ENCODE assay signal across 14 cellular contexts in genomic region chr9:98046161-98046543, GRCh38. TPM values are rescaled to one million over a fixed set of nuclear protein-coding genes. Genes with fewer than 3 reads are reported as not detected.
DNase-seq lines count a peak whose midpoint lies in the region; ATAC-seq and TF ChIP-seq lines count a peak whose summit lies in the region.
"Had no signal": no experiment of that assay in that cellular context is flagged by ENCODE, and none has a peak within 500 bp of the region (broad histone marks: within the 10 kb centered on the region; RNA-seq: fewer than 3 reads in every experiment).

No MANE protein-coding gene starts in this region.

- H3K27me3 ChIP-seq in CD4-positive, CD25-positive, alpha-beta regulatory T cell (ENCODE audit: control insufficient read depth, insufficient read depth, low read length): no peaks in the 10 kb centered on the region
- no peaks in the 10 kb centered on the region for H3K27me3 ChIP-seq in lower lobe of right lung (ENCODE audit: low read depth)
- H3K27me3 ChIP-seq: suprapubic skin had no signal

- no peaks in the 10 kb centered on the region for H3K36me3 Mint-ChIP-seq in CD4-positive, CD25-positive, alpha-beta regulatory T cell
- H3K36me3 Mint-ChIP-seq in T-helper 17 cell (ENCODE audit: low read depth): no peaks in the 10 kb centered on the region

- H3K4me1 ChIP-seq in CD4-positive, CD25-positive, alpha-beta regulatory T cell (ENCODE audit: control insufficient read depth, insufficient read depth, low read length, poor library complexity, severe bottlenecking): no peaks in the 10 kb centered on the region
- no peaks in the 10 kb centered on the region for H3K4me1 ChIP-seq in lower lobe of right lung
- H3K4me1 ChIP-seq: suprapubic skin had no signal

- no peaks in the 10 kb centered on the region for H3K9me3 ChIP-seq in CD4-positive, CD25-positive, alpha-beta regulatory T cell (ENCODE audit: control insufficient read depth in 2 of 2, low read length in 2 of 2)
- H3K9me3 ChIP-seq in T-helper 17 cell (ENCODE audit: control insufficient read depth, low read length, poor library complexity, severe bottlenecking) (no peaks in the 10 kb centered on the region), lower lobe of right lung (no peaks in the 10 kb centered on the region)
- H3K9me3 ChIP-seq: suprapubic skin had no signal

- no peaks in the 10 kb centered on the region for H3K9me3 Mint-ChIP-seq in CD4-positive, CD25-positive, alpha-beta regulatory T cell
- H3K9me3 Mint-ChIP-seq: nephron had no signal

- DNase-seq in CD4-positive, CD25-positive, alpha-beta regulatory T cell: no peak
- no peak for DNase-seq in GM12864 (ENCODE audit: low read depth)
- DNase-seq in T-helper 17 cell: no peak
- no peak for DNase-seq in lower lobe of right lung
- no peak for DNase-seq in HUDEP-2 (lab: John Stamatoyannopoulos, UW; ENCODE audit: unreplicated experiment in 76 of 76)
- DNase-seq in stimulated activated CD4-positive, alpha-beta T cell treated with anti-CD3 and anti-CD28 coated beads, Interleukin-4, amount 100 ng/mL, for 4 hours: no peak
- DNase-seq: activated CD4-positive, CD25-positive, alpha-beta regulatory T cell; activated gamma-delta T cell; caudate nucleus; kidney; NCI-H187 treated with DMSO at 0.1 percent for 48 hours had no signal

- H3K4me3 ChIP-seq in CD4-positive, CD25-positive, alpha-beta regulatory T cell (ENCODE audit: low read depth, low read length): peak overlapping the region; percentile 70
- H3K4me3 ChIP-seq in GM12864 (ENCODE audit: low read depth, low read length) (peak overlapping the region; percentile 54), lower lobe of right lung (peak overlapping the region; percentile 28)
- H3K4me3 ChIP-seq: suprapubic skin had no signal

- H3K4me3 Mint-ChIP-seq in CD4-positive, CD25-positive, alpha-beta regulatory T cell: peak overlapping the region; percentile 34 to 84 (median 80)
- peak overlapping the region; percentile 62 for H3K4me3 Mint-ChIP-seq in T-helper 17 cell
- H3K4me3 Mint-ChIP-seq: nephron had no signal

- H3K27ac ChIP-seq in CD4-positive, CD25-positive, alpha-beta regulatory T cell (ENCODE audit: insufficient read depth, low read length, poor library complexity, severe bottlenecking): no peak overlapping the region
- no peak overlapping the region for H3K27ac ChIP-seq in lower lobe of right lung
- H3K27ac ChIP-seq: suprapubic skin had no signal

- no peaks in the 10 kb centered on the region for H3K36me3 ChIP-seq in CD4-positive, CD25-positive, alpha-beta regulatory T cell (ENCODE audit: control insufficient read depth, insufficient read depth, low read length)
- no peaks in the 10 kb centered on the region for H3K36me3 ChIP-seq in lower lobe of right lung
- H3K36me3 ChIP-seq: suprapubic skin had no signal

- H3K4me1 Mint-ChIP-seq in CD4-positive, CD25-positive, alpha-beta regulatory T cell: peaks cover 9 to 29% (median 13%) of the 10 kb centered on the region in 4 donors
- H3K4me1 Mint-ChIP-seq in T-helper 17 cell: peaks cover 6% of the 10 kb centered on the region
- H3K4me1 Mint-ChIP-seq: nephron had no signal

- no peaks in the 10 kb centered on the region for H3K27me3 Mint-ChIP-seq in CD4-positive, CD25-positive, alpha-beta regulatory T cell
- no peaks in the 10 kb centered on the region for H3K27me3 Mint-ChIP-seq in T-helper 17 cell

- no peak for ATAC-seq in CD4-positive, CD25-positive, alpha-beta regulatory T cell (ENCODE audit: low read depth in 2 of 2)
- ATAC-seq in T-helper 17 cell (no peak), lower lobe of right lung (no peak), HG02642 (IDR thresholded peaks at IDR 0.05; ENCODE audit: poor library complexity, unreplicated experiment) (no peak)

- peak overlapping the region in 1 of 3 donors; percentile 20 for H3K27ac Mint-ChIP-seq in CD4-positive, CD25-positive, alpha-beta regulatory T cell
- peak overlapping the region; percentile 66 for H3K27ac Mint-ChIP-seq in T-helper 17 cell
- H3K27ac Mint-ChIP-seq: nephron had no signal

- intact Hi-C loops in lower lobe of right lung (cut with DNase I): no loop called here

- TF ChIP-seq CTCF in GM12864 (IDR thresholded peaks at IDR 0.05; ENCODE audit: low read depth, low read length, missing control alignments) (no peak), lower lobe of right lung (IDR thresholded peaks at IDR 0.05) (no peak)

RNA-seq across cellular contexts. Expression of gene NANS, which starts 10.4 kb away (rescaled TPM):
- total RNA-seq in CD4-positive, CD25-positive, alpha-beta regulatory T cell: 51.4 TPM
- polyA plus RNA-seq in CD4-positive, CD25-positive, alpha-beta regulatory T cell: 10 to 100 TPM; 34.4 to 44.7 (median 36.4) TPM
- total RNA-seq in T-helper 17 cell (10 to 100 TPM; 38.1 to 44.9 TPM), lower lobe of right lung (61.9 TPM)
